1 cellular context compared by ENCODE assay signal in genomic region chr6:169722362-169723199, GRCh38.
TF ChIP-seq lines count a peak whose summit lies in the region.

No MANE protein-coding gene starts in this region.

TF ChIP-seq in HEK293, 187 proteins besides CTCF, POLR2A, EP300 and RAD21 (continued from another document):
- TF ChIP-seq ZNF18 (tag by site-specific recombination; IDR thresholded peaks at IDR 0.05) (peak; percentile 73), TCF7L2 (IDR thresholded peaks at IDR 0.05; ENCODE audit: borderline replicate concordance, low read depth, low read length) (no peak), ZNF768 (tag by site-specific recombination; IDR thresholded peaks at IDR 0.05) (no peak), ZFHX2 (tag by site-specific recombination; conservative IDR thresholded peaks at IDR 0.05) (no peak), ZNF473 (tag by site-specific recombination; IDR thresholded peaks at IDR 0.05) (no peak), GLIS1 (tag by site-specific recombination; IDR thresholded peaks at IDR 0.05) (peak; percentile 32; the same call in 1 of the 2 replicates), ZNF785 (tag by site-specific recombination; IDR thresholded peaks at IDR 0.05) (no peak), SCRT2 (tag by site-specific recombination; IDR thresholded peaks at IDR 0.05) (peak; percentile 98), BCL6B (tag by site-specific recombination; IDR thresholded peaks at IDR 0.05) (no peak), ZSCAN5A (tag by site-specific recombination; IDR thresholded peaks at IDR 0.05) (no peak), ZNF362 (tag by site-specific recombination; IDR thresholded peaks at IDR 0.05) (no peak), ZNF521 (tag by site-specific recombination; IDR thresholded peaks at IDR 0.05) (no peak), SCRT1 (tag by site-specific recombination; IDR thresholded peaks at IDR 0.05; ENCODE audit: borderline replicate concordance) (peak; percentile 68; the same call in 1 of the 2 replicates), ZNF341 (tag by site-specific recombination; IDR thresholded peaks at IDR 0.05; ENCODE audit: low read depth) (peak; percentile 44), ZNF639 (tag by site-specific recombination; IDR thresholded peaks at IDR 0.05) (0 out of 2 replicates have a peak, but pooled peaks have one; percentile 22), AEBP2 (tag by site-specific recombination; IDR thresholded peaks at IDR 0.05; ENCODE audit: borderline replicate concordance) (no peak), ZNF302 (tag by site-specific recombination; IDR thresholded peaks at IDR 0.05; ENCODE audit: low read depth) (no peak), OVOL3 (tag by site-specific recombination; IDR thresholded peaks at IDR 0.05) (no peak), ZNF549 (tag by site-specific recombination; IDR thresholded peaks at IDR 0.05) (peak; percentile 68), ZNF777 (tag by site-specific recombination; IDR thresholded peaks at IDR 0.05; ENCODE audit: borderline replicate concordance) (no peak), ZNF202 (tag by site-specific recombination; IDR thresholded peaks at IDR 0.05; ENCODE audit: borderline replicate concordance) (no peak), ZNF292 (tag by site-specific recombination; IDR thresholded peaks at IDR 0.05; ENCODE audit: borderline replicate concordance, low read depth) (no peak), ZIC2 (tag by site-specific recombination; IDR thresholded peaks at IDR 0.05) (no peak), ZNF37A (tag by site-specific recombination; IDR thresholded peaks at IDR 0.05) (no peak), ZBTB6 (tag by site-specific recombination; IDR thresholded peaks at IDR 0.05) (no peak), SALL2 (tag by site-specific recombination; IDR thresholded peaks at IDR 0.05; ENCODE audit: borderline replicate concordance) (no peak), ZNF670 (tag by site-specific recombination; IDR thresholded peaks at IDR 0.05; ENCODE audit: low read depth) (no peak), ZNF629 (tag by site-specific recombination; IDR thresholded peaks at IDR 0.05) (peak; percentile 79), ZNF561 (tag by site-specific recombination; IDR thresholded peaks at IDR 0.05; ENCODE audit: borderline replicate concordance) (no peak; the same call in 1 of the 2 replicates), ZEB2 (tag by site-specific recombination; IDR thresholded peaks at IDR 0.05) (peak; percentile 73), ZNF114 (tag by site-specific recombination; IDR thresholded peaks at IDR 0.05) (no peak), ZNF585B (tag by site-specific recombination; IDR thresholded peaks at IDR 0.05) (no peak), PRDM1 (tag by site-specific recombination; IDR thresholded peaks at IDR 0.05) (no peak), ZNF248 (tag by site-specific recombination; IDR thresholded peaks at IDR 0.05) (no peak), ZNF404 (tag by site-specific recombination; IDR thresholded peaks at IDR 0.05) (no peak), ZNF350 (tag by site-specific recombination; IDR thresholded peaks at IDR 0.05) (no peak), ZBTB21 (tag by site-specific recombination; IDR thresholded peaks at IDR 0.05) (no peak; the same call in 1 of the 2 replicates), KLF8 (tag by site-specific recombination; IDR thresholded peaks at IDR 0.05) (no peak; the same call in 1 of the 2 replicates), ZNF747 (tag by site-specific recombination; IDR thresholded peaks at IDR 0.05) (no peak), ATF2 (tag by site-specific recombination; IDR thresholded peaks at IDR 0.05; ENCODE audit: low read depth) (no peak), ZNF660 (tag by site-specific recombination; IDR thresholded peaks at IDR 0.05) (peak; percentile 46; the same call in 1 of the 2 replicates), ZNF221 (tag by site-specific recombination; IDR thresholded peaks at IDR 0.05; ENCODE audit: borderline replicate concordance) (no peak), ZBTB44 (tag by site-specific recombination; IDR thresholded peaks at IDR 0.05) (no peak), SP2 (tag by site-specific recombination; IDR thresholded peaks at IDR 0.05) (no peak), ZBTB7A (tag by site-specific recombination; IDR thresholded peaks at IDR 0.05; ENCODE audit: low read depth) (no peak), ZNF555 (tag by site-specific recombination; conservative IDR thresholded peaks at IDR 0.05) (no peak), ZNF157 (tag by site-specific recombination; IDR thresholded peaks at IDR 0.05) (no peak), ZNF132 (tag by site-specific recombination; IDR thresholded peaks at IDR 0.05; ENCODE audit: borderline replicate concordance) (no peak)
TF ChIP-seq in HEK293: peak in this region for 31.
